Comparison of ENCODE assay signal across 8 cellular contexts in genomic region chr6:155314773-155315515, GRCh38. TPM values are rescaled to one million over a fixed set of nuclear protein-coding genes. Genes with fewer than 3 reads are reported as not detected.
A peak's percentile ranks its signal among the peaks of the same experiment; 100 is the strongest.
DNase-seq lines count a peak whose midpoint lies in the region; ATAC-seq and TF ChIP-seq lines count a peak whose summit lies in the region.

No MANE protein-coding gene starts in this region.

- intact Hi-C loops in aorta (cut with DNase I), result no loop called here

- ATAC-seq in GM21360 (IDR thresholded peaks at IDR 0.05; ENCODE audit: unreplicated experiment) (peak; percentile 60), HG03575 (IDR thresholded peaks at IDR 0.05; ENCODE audit: extremely low read depth, insufficient number of reproducible peaks, low FRiP score, unreplicated experiment) (peak; percentile 32), omental fat pad (ENCODE audit: low FRiP score) (peak; percentile 71), aorta (ENCODE audit: low FRiP score) (peak; percentile 80)

- 1 to 2% methylated on average over 20 of the region's 20 CpGs for WGBS in aorta, 2 donors

- TF ChIP-seq CTCF in omental fat pad (IDR thresholded peaks at IDR 0.05), result no peak

- H3K4me1 ChIP-seq in aorta (ENCODE audit: control insufficient read depth in 1 of 2, insufficient read depth in 2 of 2, low read length in 2 of 2), result peaks cover 0 to 2% of the 10 kb centered on the region in 2 donors

- H3K4me3 ChIP-seq in aorta (ENCODE audit: low read length in 2 of 2), result peak overlapping the region; percentile 47 to 81

- H3K9me3 ChIP-seq in aorta (ENCODE audit: control insufficient read depth, low read length), result no peaks in the 10 kb centered on the region

- no peaks in the 10 kb centered on the region for H3K36me3 ChIP-seq in aorta (ENCODE audit: control insufficient read depth in 1 of 2, insufficient read depth in 2 of 2, low read length in 1 of 2)

- DNase-seq in DMS 273 treated with DMSO at 0.1 percent for 48 hours (lab: John Stamatoyannopoulos, UW) (peak; percentile 95), NOMO-1 (lab: John Stamatoyannopoulos, UW; ENCODE audit: unreplicated experiment in 2 of 2) (peak; percentile 89 to 90), activated T-cell treated with anti-CD3 and anti-CD28 coated beads for 48 hours (ENCODE audit: low read depth) (peak; percentile 47), fibroblast of the conjunctiva (ENCODE audit: low read depth) (peak; percentile 86), omental fat pad (ENCODE audit: low spot score) (peak; percentile 61), aorta (peak; percentile 73 to 75)

- peak overlapping the region in 1 of 2 donors; percentile 61 for H3K27ac ChIP-seq in aorta (ENCODE audit: low read depth in 1 of 2, low read length in 2 of 2)

- H3K27me3 ChIP-seq in aorta (ENCODE audit: control insufficient read depth in 1 of 2, insufficient read depth in 2 of 2, low read length in 1 of 2), result no peaks in the 10 kb centered on the region

RNA-seq across cellular contexts. Expression of gene TFB1M, which starts 0.7 kb away (rescaled TPM):
- total RNA-seq in omental fat pad (1 to 10 TPM; 6.4 to 9.2 (median 7.2) TPM), aorta (10 to 100 TPM; 16.3 to 23.8 TPM)
- 10 to 100 TPM in 1 of 2 donors, 1 to 10 TPM in 1; 6.0 to 10.0 TPM for polyA plus RNA-seq in aorta

RNA-seq across cellular contexts. Expression of gene CLDN20, which starts 51.1 kb away (rescaled TPM):
- total RNA-seq in omental fat pad (not detected), aorta (not detected)
- polyA plus RNA-seq in aorta, result not detected
